ENCODE assay signal across 16 cellular contexts in genomic region chr20:37941332-37941731, GRCh38. TPM values are rescaled to one million over a fixed set of nuclear protein-coding genes. Genes with fewer than 3 reads are reported as not detected.
DNase-seq lines count a peak whose midpoint lies in the region; ATAC-seq and TF ChIP-seq lines count a peak whose summit lies in the region.
"Had no signal": no experiment of that assay in that cellular context is flagged by ENCODE, and none has a peak within 500 bp of the region (broad histone marks: within the 10 kb centered on the region; RNA-seq: fewer than 3 reads in every experiment).

No MANE protein-coding gene starts in this region.

- H3K27me3 ChIP-seq in OCI-LY3 (ENCODE audit: low read depth, low read length), result no peaks in the 10 kb centered on the region; the same call in 1 of the 2 replicates
- H3K27me3 ChIP-seq in CD8-positive, alpha-beta T cell (ENCODE audit: insufficient read depth, low read length), result no peaks in the 10 kb centered on the region
- H3K27me3 ChIP-seq: BLaER1, ovary, Peyer's patch had no signal

- no peak overlapping the region for H3K27ac Mint-ChIP-seq in CD8-positive, alpha-beta T cell
- H3K27ac Mint-ChIP-seq in immature natural killer cell, result no peak overlapping the region
- H3K27ac Mint-ChIP-seq: activated naive CD8-positive, alpha-beta T cell treated with anti-CD3 and anti-CD28 coated beads, Interleukin-2, amount 50 U/mL, for 24 hours had no signal

- H3K79me2 ChIP-seq in OCI-LY3 (ENCODE audit: low read length), result no peaks in the 10 kb centered on the region

- POLR2A ChIA-PET in CD8-positive, alpha-beta T cell (lab: Charles Lee), result no interaction called here

- peak; percentile 38 for TF ChIP-seq CTCF in GM12864 (IDR thresholded peaks at IDR 0.05; ENCODE audit: low read depth, low read length, missing control alignments)
- TF ChIP-seq CTCF in OCI-LY3 (IDR thresholded peaks at IDR 0.05; ENCODE audit: low read depth, low read length), result peak; percentile 49
- TF ChIP-seq CTCF in fibroblast of the aortic adventitia (IDR thresholded peaks at IDR 0.05; ENCODE audit: insufficient read depth, low read length), result peak; percentile 8
- TF ChIP-seq CTCF in CD8-positive, alpha-beta T cell (IDR thresholded peaks at IDR 0.05), result no peak

- no peaks in the 10 kb centered on the region for H3K36me3 ChIP-seq in OCI-LY3 (replicated peaks; ENCODE audit: low read depth, low read length)
- no peaks in the 10 kb centered on the region for H3K36me3 ChIP-seq in CD8-positive, alpha-beta T cell (ENCODE audit: insufficient read depth, low read length)
- H3K36me3 ChIP-seq: BLaER1, ovary, Peyer's patch had no signal

- H2AFZ ChIP-seq in OCI-LY3 (ENCODE audit: low read depth, low read length), result no peak overlapping the region

- H4K20me1 ChIP-seq in OCI-LY3 (ENCODE audit: insufficient read depth, low read length), result no peaks in the 10 kb centered on the region
- H4K20me1 ChIP-seq: BLaER1 had no signal

- intact Hi-C loops in CD8-positive, alpha-beta T cell (cut with DNase I, micrococcal nuclease), result no loop called here

- no peak overlapping the region for H3K27ac ChIP-seq in OCI-LY3 (ENCODE audit: low read length)
- H3K27ac ChIP-seq in CD8-positive, alpha-beta T cell (ENCODE audit: low read depth, low read length), result no peak overlapping the region
- H3K27ac ChIP-seq: BLaER1, ovary, Peyer's patch had no signal

- no peak overlapping the region for H3K4me2 ChIP-seq in OCI-LY3 (ENCODE audit: low read length)
- H3K4me2 ChIP-seq: BLaER1 had no signal

- no peak overlapping the region for H3K9ac ChIP-seq in OCI-LY3 (ENCODE audit: low read length)
- H3K9ac ChIP-seq: BLaER1 had no signal

- H3K36me3 Mint-ChIP-seq in CD8-positive, alpha-beta T cell, result no peaks in the 10 kb centered on the region
- H3K36me3 Mint-ChIP-seq in immature natural killer cell, result no peaks in the 10 kb centered on the region

- DNase-seq in 8988T, result peak; percentile 69
- DNase-seq in GM12864 (ENCODE audit: low read depth), result no peak
- no peak for DNase-seq in fibroblast of the aortic adventitia (ENCODE audit: low read depth)
- DNase-seq in CD8-positive, alpha-beta T cell, result no peak
- no peak for DNase-seq in SW480 (ENCODE audit: low spot score)
- no peak for DNase-seq in immature natural killer cell
- no peak for DNase-seq in NCI-H774 (lab: John Stamatoyannopoulos, UW)
- DNase-seq: activated naive CD8-positive, alpha-beta T cell treated with anti-CD3 and anti-CD28 coated beads, Interleukin-2, amount 50 U/mL, for 24 hours; mammary epithelial cell; NCI-H2107; ovary had no signal

- no peak overlapping the region for H3K4me3 ChIP-seq in GM12864 (ENCODE audit: low read depth, low read length)
- H3K4me3 ChIP-seq in OCI-LY3 (ENCODE audit: low read length), result no peak overlapping the region
- no peak overlapping the region for H3K4me3 ChIP-seq in fibroblast of the aortic adventitia (ENCODE audit: low read depth, low read length)
- H3K4me3 ChIP-seq in CD8-positive, alpha-beta T cell (ENCODE audit: low read depth, low read length), result no peak overlapping the region
- H3K4me3 ChIP-seq: BLaER1, ovary, Peyer's patch had no signal

- H3K27me3 Mint-ChIP-seq in CD8-positive, alpha-beta T cell (ENCODE audit: low read depth), result peaks cover under 1% of the 10 kb centered on the region
- H3K27me3 Mint-ChIP-seq in immature natural killer cell (ENCODE audit: low read depth in 3 of 3), result peaks cover 1 to 3% (median 2%) of the 10 kb centered on the region in 3 donors
- H3K27me3 Mint-ChIP-seq: activated naive CD8-positive, alpha-beta T cell treated with anti-CD3 and anti-CD28 coated beads, Interleukin-2, amount 50 U/mL, for 24 hours had no signal

- H3K4me3 Mint-ChIP-seq in CD8-positive, alpha-beta T cell, result no peak overlapping the region
- no peak overlapping the region for H3K4me3 Mint-ChIP-seq in immature natural killer cell
- H3K4me3 Mint-ChIP-seq: activated naive CD8-positive, alpha-beta T cell treated with anti-CD3 and anti-CD28 coated beads, Interleukin-2, amount 50 U/mL, for 24 hours had no signal

- H3K4me1 ChIP-seq in OCI-LY3 (ENCODE audit: low read length), result peaks cover 15% of the 10 kb centered on the region
- no peaks in the 10 kb centered on the region for H3K4me1 ChIP-seq in CD8-positive, alpha-beta T cell (ENCODE audit: insufficient read depth, low read length)
- H3K4me1 ChIP-seq: Peyer's patch had no signal

- no peak for ATAC-seq in CD8-positive, alpha-beta T cell
- ATAC-seq: activated naive CD8-positive, alpha-beta T cell treated with anti-CD3 and anti-CD28 coated beads, Interleukin-2, amount 50 U/mL, for 24 hours had no signal

- H3K4me1 Mint-ChIP-seq in CD8-positive, alpha-beta T cell (ENCODE audit: low read depth), result no peaks in the 10 kb centered on the region
- H3K4me1 Mint-ChIP-seq in immature natural killer cell, result no peaks in the 10 kb centered on the region
- H3K4me1 Mint-ChIP-seq: activated naive CD8-positive, alpha-beta T cell treated with anti-CD3 and anti-CD28 coated beads, Interleukin-2, amount 50 U/mL, for 24 hours had no signal

- CTCF ChIA-PET in CD8-positive, alpha-beta T cell (lab: Charles Lee), result no interaction called here

- H3K9me3 Mint-ChIP-seq in CD8-positive, alpha-beta T cell, result no peaks in the 10 kb centered on the region
- no peaks in the 10 kb centered on the region for H3K9me3 Mint-ChIP-seq in immature natural killer cell
- H3K9me3 Mint-ChIP-seq: activated naive CD8-positive, alpha-beta T cell treated with anti-CD3 and anti-CD28 coated beads, Interleukin-2, amount 50 U/mL, for 24 hours had no signal

- no peaks in the 10 kb centered on the region for H3K9me3 ChIP-seq in OCI-LY3 (ENCODE audit: insufficient read depth, low read length)
- no peaks in the 10 kb centered on the region for H3K9me3 ChIP-seq in CD8-positive, alpha-beta T cell (ENCODE audit: low read length)
- H3K9me3 ChIP-seq: BLaER1, ovary, Peyer's patch had no signal

RNA-seq across cellular contexts. Expression of gene VSTM2L, which starts 38.4 kb away (rescaled TPM):
- total RNA-seq in fibroblast of the aortic adventitia (ENCODE audit: low replicate concordance), result 0.57 and 1.4 TPM in 2 replicates
- total RNA-seq in CD8-positive, alpha-beta T cell, result not detected
- not detected for polyA plus RNA-seq in immature natural killer cell
- total RNA-seq: dermis microvascular lymphatic vessel endothelial cell; T-helper 2 cell treated with Interferon-gamma antibody and Interleukin-4, amounts not matched to agents 100 ng/mL and 5 ng/mL, for 36 hours had no signal
